In the genomic region with DNA sequence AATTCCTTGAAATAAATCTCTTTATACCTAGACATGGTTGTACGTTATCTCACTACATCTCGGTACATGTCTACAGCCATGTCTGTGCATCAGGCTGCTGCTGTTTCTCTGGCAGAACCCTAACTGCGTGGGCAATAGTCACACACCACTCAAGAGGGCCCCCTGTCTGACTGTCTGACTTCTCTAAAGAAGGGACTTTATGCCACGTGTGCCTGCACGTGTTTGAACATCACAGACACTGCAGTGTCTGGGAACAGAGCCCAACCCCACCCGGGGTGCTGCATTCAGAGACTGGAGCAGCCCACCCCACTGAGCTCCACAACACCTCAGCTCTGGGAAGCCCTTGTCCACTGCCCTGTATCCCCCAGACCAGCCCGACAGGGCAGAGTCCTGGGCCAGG, we compare ENCODE assay signal across 1 cellular context.
TF ChIP-seq lines count a peak whose summit lies in the region.

No MANE protein-coding gene starts in this region.

TF ChIP-seq in HepG2, 621 proteins besides CTCF, POLR2A, EP300 and RAD21 (continued from another document):
- TF ChIP-seq, protein P1, sequence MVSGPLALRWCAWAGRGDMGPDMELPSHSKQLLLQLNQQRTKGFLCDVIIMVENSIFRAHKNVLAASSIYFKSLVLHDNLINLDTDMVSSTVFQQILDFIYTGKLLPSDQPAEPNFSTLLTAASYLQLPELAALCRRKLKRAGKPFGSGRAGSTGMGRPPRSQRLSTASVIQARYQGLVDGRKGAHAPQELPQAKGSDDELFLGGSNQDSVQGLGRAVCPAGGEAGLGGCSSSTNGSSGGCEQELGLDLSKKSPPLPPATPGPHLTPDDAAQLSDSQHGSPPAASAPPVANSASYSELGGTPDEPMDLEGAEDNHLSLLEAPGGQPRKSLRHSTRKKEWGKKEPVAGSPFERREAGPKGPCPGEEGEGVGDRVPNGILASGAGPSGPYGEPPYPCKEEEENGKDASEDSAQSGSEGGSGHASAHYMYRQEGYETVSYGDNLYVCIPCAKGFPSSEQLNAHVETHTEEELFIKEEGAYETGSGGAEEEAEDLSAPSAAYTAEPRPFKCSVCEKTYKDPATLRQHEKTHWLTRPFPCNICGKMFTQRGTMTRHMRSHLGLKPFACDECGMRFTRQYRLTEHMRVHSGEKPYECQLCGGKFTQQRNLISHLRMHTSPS (CRISPR knock-in tag; IDR thresholded peaks at IDR 0.05; ENCODE audit: low read depth), result no peak
- TF ChIP-seq, protein P2, sequence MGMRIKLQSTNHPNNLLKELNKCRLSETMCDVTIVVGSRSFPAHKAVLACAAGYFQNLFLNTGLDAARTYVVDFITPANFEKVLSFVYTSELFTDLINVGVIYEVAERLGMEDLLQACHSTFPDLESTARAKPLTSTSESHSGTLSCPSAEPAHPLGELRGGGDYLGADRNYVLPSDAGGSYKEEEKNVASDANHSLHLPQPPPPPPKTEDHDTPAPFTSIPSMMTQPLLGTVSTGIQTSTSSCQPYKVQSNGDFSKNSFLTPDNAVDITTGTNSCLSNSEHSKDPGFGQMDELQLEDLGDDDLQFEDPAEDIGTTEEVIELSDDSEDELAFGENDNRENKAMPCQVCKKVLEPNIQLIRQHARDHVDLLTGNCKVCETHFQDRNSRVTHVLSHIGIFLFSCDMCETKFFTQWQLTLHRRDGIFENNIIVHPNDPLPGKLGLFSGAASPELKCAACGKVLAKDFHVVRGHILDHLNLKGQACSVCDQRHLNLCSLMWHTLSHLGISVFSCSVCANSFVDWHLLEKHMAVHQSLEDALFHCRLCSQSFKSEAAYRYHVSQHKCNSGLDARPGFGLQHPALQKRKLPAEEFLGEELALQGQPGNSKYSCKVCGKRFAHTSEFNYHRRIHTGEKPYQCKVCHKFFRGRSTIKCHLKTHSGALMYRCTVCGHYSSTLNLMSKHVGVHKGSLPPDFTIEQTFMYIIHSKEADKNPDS (CRISPR knock-in tag; IDR thresholded peaks at IDR 0.05), result no peak
TF ChIP-seq in HepG2: peak in this region for 1.
